8 cellular contexts compared by ENCODE assay signal in the genomic region with DNA sequence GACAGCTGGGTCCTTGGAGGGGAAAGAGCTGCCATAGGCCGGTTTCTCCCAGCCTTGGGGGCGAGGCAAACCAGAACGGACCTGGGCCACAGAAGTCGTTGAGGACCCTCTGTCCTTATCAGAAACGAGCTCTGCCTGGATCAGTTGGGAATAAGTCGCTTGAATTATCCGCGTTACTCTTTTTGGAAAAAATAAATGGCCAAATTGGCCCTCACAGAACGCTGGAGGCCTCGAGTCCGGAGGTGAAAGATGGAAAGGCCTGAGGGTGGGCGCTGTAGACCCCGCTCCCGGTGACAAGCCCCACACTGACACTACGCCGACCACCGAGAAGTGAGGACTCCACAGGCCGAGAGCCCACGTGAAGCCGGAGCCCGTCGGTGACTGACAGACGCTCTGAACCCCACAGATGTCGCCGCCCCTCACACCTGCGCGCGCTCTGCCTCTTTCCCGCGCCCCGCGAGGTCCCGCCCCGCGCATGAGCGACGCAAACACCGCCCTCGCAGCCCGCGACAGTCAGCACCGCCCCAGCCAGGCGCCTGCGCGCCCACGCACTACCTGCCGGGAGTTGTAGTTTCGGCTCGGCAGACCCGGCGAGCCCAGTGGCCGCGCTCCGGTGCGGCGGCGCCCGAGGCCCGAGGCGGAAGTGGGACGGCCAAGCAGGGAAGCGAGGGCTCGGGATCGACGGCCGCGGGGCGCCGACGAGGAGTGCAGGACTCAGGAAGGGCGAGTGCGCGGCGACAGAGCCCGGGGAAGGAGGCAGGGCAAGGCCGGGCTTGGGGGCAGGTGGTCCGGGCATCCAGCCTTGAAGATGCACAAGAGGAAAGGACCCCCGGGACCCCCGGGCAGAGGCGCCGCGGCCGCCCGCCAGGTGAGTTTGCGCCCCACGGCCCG. TPM values are rescaled to one million over a fixed set of nuclear protein-coding genes. Genes with fewer than 3 reads are reported as not detected.
DNase-seq lines count a peak whose midpoint lies in the region; ATAC-seq and TF ChIP-seq lines count a peak whose summit lies in the region.

A gene (minus strand): TSS at position 484 of the 891 bp plus-strand sequence. CDS start 1,225 bp downstream, outside the sequence.
A gene (plus strand): TSS at position 568 of the 891 bp plus-strand sequence. CDS start 241 bp downstream, at position 809.

- TF ChIP-seq CTCF in WI38 (IDR thresholded peaks at IDR 0.05; ENCODE audit: low read depth, low read length) (no peak), cardiac fibroblast (IDR thresholded peaks at IDR 0.05; ENCODE audit: low read depth, low read length) (no peak), spleen (IDR thresholded peaks at IDR 0.05 in 8 of 11, conservative IDR thresholded peaks at IDR 0.05 in 3 of 11) (peak in 2 of 11 experiments; percentile 5 to 41)

- peak; percentile 80 for DNase-seq in A172 (ENCODE audit: low spot score)
- peak; percentile 84 for DNase-seq in NCI-H2196 treated with DMSO at 0.1 percent for 48 hours (lab: John Stamatoyannopoulos, UW; ENCODE audit: unreplicated experiment)
- DNase-seq in cardiac fibroblast (ENCODE audit: low read depth in 2 of 2) = peak; percentile 76 to 85
- DNase-seq in inferior parietal cortex (ENCODE audit: extremely low spot score) = peak; percentile 91
- DNase-seq in spleen = peak; percentile 99

- no peaks in the 10 kb centered on the region for H3K9me3 ChIP-seq in spleen

- TF ChIP-seq POLR2A in spleen (IDR thresholded peaks at IDR 0.05) = no peak

- intact Hi-C loops in spleen (cut with DNase I; ENCODE audit: low total_unique reads) = no loop called here

- H3K27ac ChIP-seq in spleen = peak within 1 kb of the TSS; percentile 61 to 90 (median 82)

- H3K27me3 ChIP-seq in spleen (replicated peaks in 1 of 7) = no peaks in the 10 kb centered on the region

- peaks cover 0 to 19% (median 2%) of the 10 kb centered on the region in 6 donors for H3K36me3 ChIP-seq in spleen

- H3K4me1 ChIP-seq in spleen = peaks cover 6 to 46% (median 20%) of the 10 kb centered on the region in 6 donors

- ATAC-seq in GM18858 (IDR thresholded peaks at IDR 0.05; ENCODE audit: unreplicated experiment) (peak; percentile 76), HG03066 (IDR thresholded peaks at IDR 0.05; ENCODE audit: low read depth, unreplicated experiment) (peak; percentile 87)

- peak within 1 kb of the TSS; percentile 79 for H3K4me3 ChIP-seq in WI38 (ENCODE audit: low read depth, low read length)
- H3K4me3 ChIP-seq in cardiac fibroblast (replicated peaks in 1 of 2; ENCODE audit: low read depth in 2 of 2, low read length in 2 of 2) = peak within 1 kb of the TSS; percentile 83 to 92
- H3K4me3 ChIP-seq in spleen = peak within 1 kb of the TSS; percentile 67 to 90 (median 82)

- 8 to 13% (median 9%) methylated on average over 52 to 87 of the region's 87 CpGs for WGBS in spleen, 5 donors

RNA-seq across cellular contexts. Expression of the first gene that starts in this region (rescaled TPM):
- 0.48 and 3.0 TPM in 2 replicates for total RNA-seq in A172 (2014; rRNA removed; shearing (Covaris generic))
- 1 to 10 TPM in 6 of 7 donors, under 1 TPM in 1; 0.97 to 3.5 (median 2.1) TPM for total RNA-seq in spleen
- polyA plus RNA-seq in spleen = 1 to 10 TPM; 1.3 to 3.8 (median 2.7) TPM

RNA-seq across cellular contexts. Expression of the second gene that starts in this region (rescaled TPM):
- 29.7 and 30.8 TPM in 2 replicates for total RNA-seq in A172 (2014; rRNA removed; shearing (Covaris generic))
- 10 to 100 TPM; 26.2 to 40.1 (median 28.8) TPM for total RNA-seq in spleen
- 10 to 100 TPM; 13.0 to 27.2 (median 24.5) TPM for polyA plus RNA-seq in spleen

Comparison
In these comparisons a context has a peak if more than half of its experiments do, and no peak if none do; other contexts are left out.
1. Peak in every context shown above with its lines: DNase-seq, ATAC-seq, H3K4me3 ChIP-seq and H3K27ac ChIP-seq.